Comparison of ENCODE assay signal across 11 cellular contexts in the genomic region with DNA sequence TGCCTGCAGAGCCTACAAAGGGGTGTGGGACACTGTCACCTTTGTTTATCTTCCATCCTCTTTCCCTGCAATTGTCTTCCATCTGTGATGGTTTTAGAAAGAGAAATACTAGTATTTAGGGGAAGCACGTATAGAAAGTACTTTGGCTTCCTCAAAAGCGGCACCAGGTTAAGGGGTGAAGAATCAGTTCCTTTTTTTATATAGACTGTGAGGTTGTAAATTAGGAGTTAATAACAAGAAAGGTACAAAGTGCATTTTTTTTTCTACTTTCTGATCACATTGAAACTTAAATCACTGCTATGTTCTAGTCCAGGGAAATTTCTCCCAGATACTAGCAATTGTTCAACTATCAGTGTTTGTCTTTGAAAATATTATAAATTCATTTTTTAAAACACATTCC.
DNase-seq lines count a peak whose midpoint lies in the region; ATAC-seq, FAIRE-seq and TF ChIP-seq lines count a peak whose summit lies in the region.
"Had no signal": no experiment of that assay in that cellular context is flagged by ENCODE, and none has a peak within 500 bp of the region (broad histone marks: within the 10 kb centered on the region; RNA-seq: fewer than 3 reads in every experiment).

No MANE protein-coding gene starts in this region.

- DNase-seq in GM12892 (ENCODE audit: insufficient read length) (no peak), Karpas-422 (peak; percentile 55), G401 (ENCODE audit: low spot score) (no peak)
- no peak for DNase-seq in stimulated activated CD4-positive, alpha-beta T cell treated with anti-CD3 and anti-CD28 coated beads, Interleukin-4, amount 100 ng/mL, for 4 hours
- no peak for DNase-seq in stimulated activated naive CD4-positive, alpha-beta T cell treated with Interleukin-2 at 50 U/mL for 16 hours (lab: John Stamatoyannopoulos, UW)
- DNase-seq in activated effector memory CD4-positive, alpha-beta T cell treated with Interleukin-2 at 50 U/mL for 16 hours: no peak
- DNase-seq: activated CD4-positive, alpha-beta T cell treated with anti-CD3 and anti-CD28 coated beads, Interleukin-2, amount 50 U/mL, for 4 hours; SHP77 treated with DMSO at 0.1 percent for 48 hours; stomach had no signal

- FAIRE-seq in GM12892 (lab: Jason Lieb, UNC): peak; percentile 54

- in situ Hi-C loops in G401 (cut with HindIII; ENCODE audit: low sequenced_read_pairs): no loop called here

- ATAC-seq in GM19438 (IDR thresholded peaks at IDR 0.05; ENCODE audit: low read depth, unreplicated experiment) (peak; percentile 86), HG02884 (IDR thresholded peaks at IDR 0.05; ENCODE audit: unreplicated experiment) (peak; percentile 85)

- no peaks in the 10 kb centered on the region for H3K79me2 ChIP-seq in Karpas-422 (ENCODE audit: low read length)

- no peaks in the 10 kb centered on the region for H4K20me1 ChIP-seq in Karpas-422 (ENCODE audit: insufficient read depth, low read depth, low read length)

- H3K9me3 ChIP-seq in Karpas-422 (ENCODE audit: low read length): no peaks in the 10 kb centered on the region
- H3K9me3 ChIP-seq: stomach had no signal

- no peak overlapping the region for H3K27ac ChIP-seq in Karpas-422 (ENCODE audit: low read length)
- H3K27ac ChIP-seq: stomach had no signal

- peaks cover 3% of the 10 kb centered on the region; the same call in 1 of the 2 replicates for H3K4me1 ChIP-seq in Karpas-422 (ENCODE audit: low read length)
- H3K4me1 ChIP-seq: stomach had no signal

- no peaks in the 10 kb centered on the region for H3K9me2 ChIP-seq in Karpas-422 (replicated peaks; ENCODE audit: insufficient read depth, low read length)

- no peak overlapping the region for H3K4me2 ChIP-seq in Karpas-422 (ENCODE audit: low read depth, low read length, poor library complexity, severe bottlenecking)

- no peak for TF ChIP-seq POLR2A in GM12892 (IDR thresholded peaks at IDR 0.05; ENCODE audit: low read depth, low read length)

- no peak overlapping the region for H3K9ac ChIP-seq in Karpas-422 (ENCODE audit: low read length)

- no peak overlapping the region for H3K4me3 ChIP-seq in Karpas-422 (ENCODE audit: low read length)
- H3K4me3 ChIP-seq: stomach had no signal

- no peak overlapping the region for H2AFZ ChIP-seq in Karpas-422 (ENCODE audit: low read length)

- no peaks in the 10 kb centered on the region for H3K27me3 ChIP-seq in Karpas-422 (ENCODE audit: low read length)

- no peaks in the 10 kb centered on the region for H3K36me3 ChIP-seq in Karpas-422 (ENCODE audit: insufficient read depth, low read length)
- H3K36me3 ChIP-seq: stomach had no signal
